ENCODE assay signal across 9 cellular contexts in genomic region chr22:38213319-38214247, GRCh38. TPM values are rescaled to one million over a fixed set of nuclear protein-coding genes. Genes with fewer than 3 reads are reported as not detected.
DNase-seq lines count a peak whose midpoint lies in the region; ATAC-seq, FAIRE-seq and TF ChIP-seq lines count a peak whose summit lies in the region.
"Had no signal": no experiment of that assay in that cellular context is flagged by ENCODE, and none has a peak within 500 bp of the region (broad histone marks: within the 10 kb centered on the region; RNA-seq: fewer than 3 reads in every experiment).

No MANE protein-coding gene starts in this region.

- FAIRE-seq in endothelial cell of umbilical vein (lab: Jason Lieb, UNC), result no peak
- no peak for FAIRE-seq in kidney (lab: Jason Lieb, UNC)

- H3K9ac ChIP-seq in endothelial cell of umbilical vein (replicated peaks; ENCODE audit: extremely low read depth, insufficient read depth, low read length) (no peak overlapping the region), kidney (ENCODE audit: low read length in 2 of 2) (no peak overlapping the region)

- intact Hi-C loops in endothelial cell of umbilical vein (cut with micrococcal nuclease) (loop anchor here (2.0 kb wide), 1 partner anchor 99 kb away; no protein-coding TSS in a partner anchor), sciatic nerve (cut with DNase I) (no loop called here), kidney (cut with DNase I) (no loop called here)

- TF ChIP-seq CTCF in GM13976 (IDR thresholded peaks at IDR 0.05; ENCODE audit: borderline replicate concordance, control extremely low read depth, extremely low read depth, insufficient read depth, missing control alignments) (no peak), NB4 (IDR thresholded peaks at IDR 0.05; ENCODE audit: low read depth, low read length) (no peak), endothelial cell of umbilical vein (IDR thresholded peaks at IDR 0.05; ENCODE audit: extremely low read depth in 1 of 2, insufficient read depth in 1 of 2, low read depth in 1 of 2, low read length in 2 of 2) (no peak), kidney (IDR thresholded peaks at IDR 0.05; ENCODE audit: borderline replicate concordance, extremely low read depth, insufficient read depth) (no peak)

- dilution Hi-C loops in endothelial cell of umbilical vein (cut with MboI; ENCODE audit: extremely low pct_ligation_motif_present, low sequenced_read_pairs), result no loop called here

- no peak overlapping the region for H2AFZ ChIP-seq in endothelial cell of umbilical vein (ENCODE audit: low read depth, low read length)

- no peaks in the 10 kb centered on the region for H4K20me1 ChIP-seq in endothelial cell of umbilical vein (replicated peaks; ENCODE audit: control insufficient read depth, extremely low read depth, insufficient read depth, low read length)

- H3K4me3 ChIP-seq in NB4 (ENCODE audit: low read depth, low read length) (no peak overlapping the region), endothelial cell of umbilical vein (replicated peaks in 1 of 3; ENCODE audit: insufficient read depth in 1 of 3, low read depth in 1 of 3, low read length in 3 of 3) (no peak overlapping the region), kidney (ENCODE audit: low read length in 2 of 2) (peak overlapping the region in 1 of 2 donors; percentile 25)

- in situ Hi-C loops in GM13976 (cut with MboI; ENCODE audit: low sequenced_read_pairs, unreplicated experiment), result no loop called here

- no peaks in the 10 kb centered on the region for H3K9me1 ChIP-seq in endothelial cell of umbilical vein (replicated peaks; ENCODE audit: control insufficient read depth, extremely low read depth, insufficient read depth, low read length)

- BruUV-seq in endothelial cell of umbilical vein (replicated peaks; lab: Mats Ljungman, UMichigan), result no TSS peak

- POLR2A ChIA-PET in endothelial cell of umbilical vein (lab: Charles Lee), result no interaction called here

- peak; percentile 1 for ATAC-seq in sciatic nerve

- H3K27ac ChIP-seq in endothelial cell of umbilical vein (ENCODE audit: insufficient read depth, low read depth, low read length) (no peak overlapping the region), kidney (ENCODE audit: low read depth in 2 of 2, low read length in 2 of 2) (no peak overlapping the region)

- H3K4me1 ChIP-seq in endothelial cell of umbilical vein (ENCODE audit: control insufficient read depth, extremely low read depth, insufficient read depth, low read length), result peaks cover 19% of the 10 kb centered on the region
- peaks cover 7 to 14% of the 10 kb centered on the region in 2 donors for H3K4me1 ChIP-seq in kidney (ENCODE audit: control insufficient read depth in 1 of 2, insufficient read depth in 1 of 2, low read depth in 1 of 2, low read length in 2 of 2)

- peaks cover 54% of the 10 kb centered on the region for H3K79me2 ChIP-seq in endothelial cell of umbilical vein (ENCODE audit: control insufficient read depth, insufficient read depth, low read length)

- H3K36me3 ChIP-seq in endothelial cell of umbilical vein (ENCODE audit: control insufficient read depth in 2 of 2, extremely low read depth in 1 of 2, insufficient read depth in 2 of 2, low read length in 2 of 2) (peaks cover 11 to 23% of the 10 kb centered on the region in 2 experiments), kidney (ENCODE audit: control insufficient read depth in 1 of 2, insufficient read depth in 2 of 2, low read length in 2 of 2) (no peaks in the 10 kb centered on the region)

- DNase-seq in GM13976 (ENCODE audit: low spot score), result peak; percentile 72
- peak; percentile 22 for DNase-seq in NB4 (ENCODE audit: low read depth)
- no peak for DNase-seq in endothelial cell of umbilical vein (ENCODE audit: low read depth, low spot score)
- DNase-seq in sciatic nerve (ENCODE audit: low spot score), result no peak
- DNase-seq in kidney, result no peak
- DNase-seq in NCI-H146 (lab: John Stamatoyannopoulos, UW), result no peak
- DNase-seq in NCI-H510A (lab: John Stamatoyannopoulos, UW), result no peak
- no peak for DNase-seq in germinal center (ENCODE audit: low spot score)
- DNase-seq: NCI-H1105 had no signal

- CTCF ChIA-PET in endothelial cell of umbilical vein (lab: Charles Lee), result interaction anchor here (1.0 to 2.3 kb wide), 5 partner anchors 11 to 144 kb away, joined by 3 to 16 read pairs (median 5); partner anchors contain the start of gene MAFF

- no peaks in the 10 kb centered on the region for H3K27me3 ChIP-seq in endothelial cell of umbilical vein (ENCODE audit: control insufficient read depth in 2 of 2, insufficient read depth in 2 of 2, low read length in 2 of 2)

- TF ChIP-seq POLR2A in NB4 (IDR thresholded peaks at IDR 0.05; ENCODE audit: extremely low read depth, insufficient read length), result no peak
- TF ChIP-seq POLR2A in endothelial cell of umbilical vein (IDR thresholded peaks at IDR 0.05; ENCODE audit: low read depth, low read length), result peak; percentile 58

- H3K4me2 ChIP-seq in endothelial cell of umbilical vein (ENCODE audit: insufficient read depth, low read length), result no peak overlapping the region

- H3K9me3 ChIP-seq in endothelial cell of umbilical vein (replicated peaks; ENCODE audit: control insufficient read depth, insufficient read depth, low read length), result no peaks in the 10 kb centered on the region
- H3K9me3 ChIP-seq in kidney (ENCODE audit: control insufficient read depth in 1 of 2, low read length in 2 of 2), result no peaks in the 10 kb centered on the region

TF ChIP-seq in endothelial cell of umbilical vein, 7 proteins besides CTCF, POLR2A, EP300 and RAD21:
- no peak for TF ChIP-seq MYC (IDR thresholded peaks at IDR 0.05; ENCODE audit: low read depth, low read length)
- TF ChIP-seq GATA2 (IDR thresholded peaks at IDR 0.05; ENCODE audit: insufficient read depth, insufficient read length, low read depth, low read length), result no peak
- TF ChIP-seq JUN (IDR thresholded peaks at IDR 0.05; ENCODE audit: borderline replicate concordance, insufficient read depth, insufficient read length, low read depth), result no peak
- peak; percentile 24 for TF ChIP-seq POLR2AphosphoS5 (IDR thresholded peaks at IDR 0.05; ENCODE audit: insufficient read depth, low read depth, low read length)
- TF ChIP-seq FOS (IDR thresholded peaks at IDR 0.05; ENCODE audit: borderline replicate concordance, insufficient read depth, low read length), result no peak
- TF ChIP-seq MAX (IDR thresholded peaks at IDR 0.05; ENCODE audit: insufficient read depth, insufficient read length), result no peak
- no peak for TF ChIP-seq EZH2 (IDR thresholded peaks at IDR 0.05; ENCODE audit: borderline replicate concordance, low read depth, low read length, severe bottlenecking)

RNA-seq across cellular contexts. Expression of gene MAFF, which starts 11.8 kb away (rescaled TPM):
- 59.5 and 61.2 TPM in 2 replicates for total RNA-seq in endothelial cell of umbilical vein
- polyA plus RNA-seq in endothelial cell of umbilical vein, result 29.0 and 30.5 TPM in 2 replicates
- 30.6 and 35.8 TPM in 2 replicates for polyA plus RNA-seq in endothelial cell of umbilical vein (2011; cell fraction: cytosol; rRNA removed)
- 23.2 and 24.2 TPM in 2 replicates for polyA plus RNA-seq in endothelial cell of umbilical vein (2011; cell fraction: nucleus; rRNA removed)
- polyA plus RNA-seq in endothelial cell of umbilical vein (2012), result 43.3 and 46.8 TPM in 2 replicates
- 16.2 and 18.6 TPM in 2 replicates for polyA minus RNA-seq in endothelial cell of umbilical vein
- 6.8 TPM for polyA minus RNA-seq in endothelial cell of umbilical vein (2011; cell fraction: cytosol; rRNA and poly(A)+ RNA removed)
- 10.8 and 23.0 TPM in 2 replicates for polyA minus RNA-seq in endothelial cell of umbilical vein (2011; cell fraction: nucleus; rRNA and poly(A)+ RNA removed)
- 67.6 TPM for total RNA-seq in sciatic nerve
- total RNA-seq in kidney, result 23.4 TPM
- polyA plus RNA-seq in kidney (ENCODE audit: insufficient read depth, low read depth, low replicate concordance), result 2.2 TPM

RNA-seq across cellular contexts. Expression of gene PLA2G6, which starts 32.0 kb away (rescaled TPM):
- total RNA-seq in endothelial cell of umbilical vein (10.3 and 11.1 TPM in 2 replicates), sciatic nerve (53.7 TPM), kidney (61.6 TPM)
- polyA plus RNA-seq in endothelial cell of umbilical vein (6.6 and 9.9 TPM in 2 replicates), kidney (ENCODE audit: insufficient read depth, low read depth, low replicate concordance) (26.6 TPM)
- 1.8 and 3.7 TPM in 2 replicates for polyA plus RNA-seq in endothelial cell of umbilical vein (2011; cell fraction: cytosol; rRNA removed)
- 62.1 and 69.2 TPM in 2 replicates for polyA plus RNA-seq in endothelial cell of umbilical vein (2011; cell fraction: nucleus; rRNA removed)
- polyA plus RNA-seq in endothelial cell of umbilical vein (2012), result 2.9 and 4.7 TPM in 2 replicates
- 16.0 and 17.4 TPM in 2 replicates for polyA minus RNA-seq in endothelial cell of umbilical vein
- 7.0 TPM for polyA minus RNA-seq in endothelial cell of umbilical vein (2011; cell fraction: cytosol; rRNA and poly(A)+ RNA removed)
- 19.5 and 21.1 TPM in 2 replicates for polyA minus RNA-seq in endothelial cell of umbilical vein (2011; cell fraction: nucleus; rRNA and poly(A)+ RNA removed)

RNA-seq across cellular contexts. Expression of gene TMEM184B, which starts 59.2 kb away (rescaled TPM):
- total RNA-seq in endothelial cell of umbilical vein (96.6 and 99.8 TPM in 2 replicates), sciatic nerve (72.7 TPM), kidney (54.1 TPM)
- polyA plus RNA-seq in endothelial cell of umbilical vein (72.5 and 88.8 TPM in 2 replicates), kidney (ENCODE audit: insufficient read depth, low read depth, low replicate concordance) (22.9 TPM)
- 51.8 and 64.2 TPM in 2 replicates for polyA plus RNA-seq in endothelial cell of umbilical vein (2011; cell fraction: cytosol; rRNA removed)
- polyA plus RNA-seq in endothelial cell of umbilical vein (2011; cell fraction: nucleus; rRNA removed), result 67.8 and 78.0 TPM in 2 replicates
- polyA plus RNA-seq in endothelial cell of umbilical vein (2012), result 63.0 and 73.8 TPM in 2 replicates
- polyA minus RNA-seq in endothelial cell of umbilical vein, result 54.4 and 68.6 TPM in 2 replicates
- 21.9 TPM for polyA minus RNA-seq in endothelial cell of umbilical vein (2011; cell fraction: cytosol; rRNA and poly(A)+ RNA removed)
- 30.2 and 34.5 TPM in 2 replicates for polyA minus RNA-seq in endothelial cell of umbilical vein (2011; cell fraction: nucleus; rRNA and poly(A)+ RNA removed)

Comparison
In these comparisons a context has a peak if more than half of its experiments do, and no peak if none do; other contexts are left out.
1. DNase-seq: peak in GM13976 (single experiment) and NB4 (single experiment); none in endothelial cell of umbilical vein (single experiment), sciatic nerve (single experiment), kidney (single experiment), NCI-H146 (single experiment), NCI-H510A (single experiment) and germinal center (single experiment).